In the genomic region with DNA sequence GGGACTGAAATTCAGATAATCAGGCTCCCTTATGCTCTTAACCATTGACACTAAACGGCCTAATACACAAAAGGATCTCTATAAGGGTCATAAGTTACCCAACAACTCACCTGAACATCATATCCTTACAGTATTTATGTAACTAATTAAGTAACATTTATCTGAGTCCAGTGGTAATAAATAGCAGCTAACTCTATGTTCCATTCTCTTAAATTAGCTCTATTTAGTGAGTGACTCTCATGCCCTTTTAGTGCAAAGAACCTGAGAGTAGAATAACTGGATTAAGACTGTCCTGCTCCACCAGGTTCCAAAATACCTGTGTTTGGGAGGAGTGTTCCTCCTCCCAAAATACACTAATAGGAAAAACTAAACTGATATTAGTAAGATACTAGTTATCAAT, we compare ENCODE assay signal across 15 cellular contexts.
"Had no signal": no experiment of that assay in that cellular context is flagged by ENCODE, and none has a peak within 500 bp of the region (broad histone marks: within the 10 kb centered on the region; RNA-seq: fewer than 3 reads in every experiment).

No MANE protein-coding gene starts in this region.

- ATAC-seq: SK-N-SH treated with all-trans-retinoic acid at 6 μM for 48 hours; stimulated activated naive B cell treated with anti-CD40 and anti-IgM and Interleukin-4, amounts not matched to agents 10 μg/mL and 1 μg/mL and 100 μg/mL, for 72 hours had no signal

- H3K27ac ChIP-seq: epithelial cell of prostate, testis, upper lobe of left lung had no signal

- H3K36me3 ChIP-seq: upper lobe of left lung had no signal

- H3K27me3 ChIP-seq: testis, upper lobe of left lung had no signal

- FAIRE-seq: bronchial epithelial cell had no signal

- H3K4me3 Mint-ChIP-seq: activated CD4-positive, alpha-beta memory T cell treated with anti-CD3 and anti-CD28 coated beads, Interleukin-2, amount 10 ng/mL, durations not matched to agents 7 days and 5 days; activated T-helper 1 cell treated with anti-CD3 and anti-CD28 coated beads, Interleukin-12 subunit alpha, Interleukin-12 subunit beta, Interleukin-2, Interleukin-4 antibody, amounts not matched to agents 30 ng/mL and 10 ng/mL and 1 ng/mL, durations not matched to agents 14 hours and 24 hours and 36 hours; stimulated activated naive B cell treated with anti-CD40 and anti-IgM and Interleukin-4, amounts not matched to agents 10 μg/mL and 1 μg/mL and 100 μg/mL, for 72 hours had no signal

- DNase-seq: activated CD4-positive, alpha-beta memory T cell treated with anti-CD3 and anti-CD28 coated beads, Interleukin-2, amount 10 ng/mL, durations not matched to agents 7 days and 5 days; activated CD4-positive, alpha-beta T cell treated with anti-CD3 and anti-CD28 coated beads for 48 hours; cortex of kidney; occipital lobe; posterior cingulate gyrus; stimulated activated CD4-positive, alpha-beta T cell treated with anti-CD3 and anti-CD28 coated beads, Interleukin-2, amount 100 ng/mL, for 48 hours; stimulated activated CD8-positive, alpha-beta memory T cell treated with anti-CD3 and anti-CD28 coated beads, Interleukin-4, amount 100 ng/mL, for 48 hours; stimulated activated naive B cell treated with anti-CD40 and anti-IgM and Interleukin-4, amounts not matched to agents 10 μg/mL and 1 μg/mL and 100 μg/mL, for 72 hours; testis; upper lobe of left lung had no signal

- H3K9me3 ChIP-seq: testis, upper lobe of left lung had no signal

- H3K27me3 Mint-ChIP-seq: activated CD4-positive, alpha-beta memory T cell treated with anti-CD3 and anti-CD28 coated beads, Interleukin-2, amount 10 ng/mL, durations not matched to agents 7 days and 5 days; stimulated activated naive B cell treated with anti-CD40 and anti-IgM and Interleukin-4, amounts not matched to agents 10 μg/mL and 1 μg/mL and 100 μg/mL, for 72 hours had no signal

- H3K9me3 Mint-ChIP-seq: activated CD4-positive, alpha-beta memory T cell treated with anti-CD3 and anti-CD28 coated beads, Interleukin-2, amount 10 ng/mL, durations not matched to agents 7 days and 5 days; activated T-helper 1 cell treated with anti-CD3 and anti-CD28 coated beads, Interleukin-12 subunit alpha, Interleukin-12 subunit beta, Interleukin-2, Interleukin-4 antibody, amounts not matched to agents 30 ng/mL and 10 ng/mL and 1 ng/mL, durations not matched to agents 14 hours and 24 hours and 36 hours had no signal

- H3K27ac Mint-ChIP-seq: activated CD4-positive, alpha-beta memory T cell treated with anti-CD3 and anti-CD28 coated beads, Interleukin-2, amount 10 ng/mL, durations not matched to agents 7 days and 5 days; activated naive CD4-positive, alpha-beta T cell treated with anti-CD3 and anti-CD28 coated beads, Interleukin-2, amount 50 U/mL, for 72 hours; activated T-helper 1 cell treated with anti-CD3 and anti-CD28 coated beads, Interleukin-12 subunit alpha, Interleukin-12 subunit beta, Interleukin-2, Interleukin-4 antibody, amounts not matched to agents 30 ng/mL and 10 ng/mL and 1 ng/mL, durations not matched to agents 14 hours and 24 hours and 36 hours had no signal

- H3K4me3 ChIP-seq: testis, upper lobe of left lung had no signal
